13 cellular contexts compared by ENCODE assay signal in the genomic region with DNA sequence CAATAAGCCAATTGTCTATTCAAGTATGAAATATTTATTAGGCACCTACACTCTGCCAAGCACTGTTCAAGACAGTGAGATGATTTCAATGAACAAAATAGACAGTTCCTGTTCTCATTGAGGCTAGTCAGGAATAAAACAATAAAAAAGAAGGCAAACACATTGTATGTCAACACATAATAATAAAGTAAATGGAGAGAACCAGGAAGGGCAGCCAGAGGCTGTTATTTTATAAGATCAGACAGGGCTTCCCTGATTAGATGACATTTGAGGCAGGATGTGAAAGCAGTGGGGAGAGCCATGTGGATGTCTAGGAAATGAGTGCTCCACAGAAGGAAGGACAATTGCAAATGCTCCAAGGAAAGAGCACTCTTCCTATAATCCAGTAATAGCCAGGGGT.
A peak's percentile ranks its signal among the peaks of the same experiment; 100 is the strongest.
DNase-seq lines count a peak whose midpoint lies in the region; ATAC-seq and TF ChIP-seq lines count a peak whose summit lies in the region.
"Had no signal": no experiment of that assay in that cellular context is flagged by ENCODE, and none has a peak within 500 bp of the region (broad histone marks: within the 10 kb centered on the region; RNA-seq: fewer than 3 reads in every experiment).

No MANE protein-coding gene starts in this region.

- intact Hi-C loops in left colon (cut with DNase I, micrococcal nuclease) = no loop called here

- ATAC-seq in left colon = peak; percentile 92
- ATAC-seq: HepG2 had no signal

- in situ Hi-C loops in ACHN (cut with HindIII; ENCODE audit: low pct_ligation_motif_present, low pct_unique_long_range_greater_than_20kb, low sequenced_read_pairs) = no loop called here

- H3F3A ChIP-seq in Loucy (ENCODE audit: low read depth) = no peaks in the 10 kb centered on the region

- peak overlapping the region; percentile 67; the same call in 1 of the 2 replicates for H2AFZ ChIP-seq in Loucy (ENCODE audit: low read length)

- H3K9ac ChIP-seq in Loucy (ENCODE audit: low read depth, low read length, poor library complexity, severe bottlenecking) = no peak overlapping the region

- DNase-seq in left colon (no peak), activated T-cell treated with anti-CD3 and anti-CD28 coated beads for 4 hours (no peak), iPS-NIHi7 (ENCODE audit: extremely low spot score) (no peak), ACHN (no peak)
- DNase-seq: AML-193; CD4-positive, alpha-beta memory T cell; DMS153; DMS79; GDM1 had no signal

- no peaks in the 10 kb centered on the region for H3K27me3 ChIP-seq in Loucy (ENCODE audit: insufficient read depth, low read length, poor library complexity, severe bottlenecking)

- no peaks in the 10 kb centered on the region for H3K9me3 ChIP-seq in Loucy (ENCODE audit: insufficient read depth, low read depth, low read length)
- H3K9me3 ChIP-seq: HAP-1 had no signal

- no peak overlapping the region for H3K4me3 ChIP-seq in Loucy (ENCODE audit: low read length, poor library complexity, severe bottlenecking)
- H3K4me3 ChIP-seq: HAP-1 had no signal

- peak overlapping the region; percentile 44 for H3K4me2 ChIP-seq in Loucy (ENCODE audit: low read depth, low read length, poor library complexity, severe bottlenecking)

- H3K36me3 ChIP-seq in Loucy (ENCODE audit: insufficient read depth, low read length) = no peaks in the 10 kb centered on the region
- H3K36me3 ChIP-seq: HAP-1 had no signal

- no peaks in the 10 kb centered on the region for H3K79me2 ChIP-seq in Loucy (ENCODE audit: insufficient read depth, low read length)

- no peaks in the 10 kb centered on the region for H3K9me2 ChIP-seq in Loucy (replicated peaks; ENCODE audit: low read depth, low read length)

- peak overlapping the region; percentile 45; the same call in 1 of the 2 replicates for H3K27ac ChIP-seq in C4-2B

- TF ChIP-seq CTCF in C4-2B (conservative IDR thresholded peaks at IDR 0.05) (no peak), Loucy (conservative IDR thresholded peaks at IDR 0.05; ENCODE audit: low read length) (no peak)

- peaks cover 13% of the 10 kb centered on the region for H3K4me1 ChIP-seq in Loucy (ENCODE audit: insufficient read depth, low read length, poor library complexity, severe bottlenecking)
- H3K4me1 ChIP-seq: HAP-1 had no signal

- no peaks in the 10 kb centered on the region for H4K20me1 ChIP-seq in Loucy (ENCODE audit: insufficient read depth, low read length, poor library complexity, severe bottlenecking)
